ENCODE assay signal across 10 cellular contexts in the genomic region with DNA sequence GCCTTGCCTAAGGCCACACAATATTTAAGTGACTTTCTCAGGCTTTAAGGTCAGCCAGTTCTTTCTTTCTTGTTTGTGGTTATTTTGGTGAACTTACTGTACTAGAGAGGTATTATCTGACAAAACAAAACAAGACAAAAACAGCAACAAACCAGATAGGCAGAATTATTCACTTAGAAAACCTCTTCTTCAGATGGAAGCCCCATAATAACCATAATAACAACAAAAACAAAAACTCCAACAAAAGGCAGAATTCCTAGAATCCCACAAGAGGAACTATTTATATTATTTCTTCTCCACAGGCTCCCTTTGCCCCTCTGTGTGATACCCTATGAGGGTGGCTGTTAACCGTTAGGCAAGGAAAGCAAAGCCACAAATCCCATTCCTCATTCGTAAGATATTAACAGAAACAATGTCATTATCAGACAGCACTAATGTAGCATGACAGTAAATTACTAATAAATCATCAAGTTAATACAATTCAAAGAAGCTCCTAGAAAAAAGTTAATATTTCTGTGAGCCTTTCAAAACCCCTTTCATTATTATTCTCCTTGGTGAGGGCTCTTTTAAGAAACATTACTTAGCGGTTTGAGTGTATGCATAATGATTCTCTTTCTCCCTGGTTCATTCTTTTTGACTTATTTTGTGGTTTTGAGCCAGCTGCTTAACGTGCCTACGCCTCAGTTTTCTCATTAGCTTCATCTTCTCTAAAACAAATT.
A peak's percentile ranks its signal among the peaks of the same experiment; 100 is the strongest.
DNase-seq lines count a peak whose midpoint lies in the region; ATAC-seq, FAIRE-seq and TF ChIP-seq lines count a peak whose summit lies in the region.
"Had no signal": no experiment of that assay in that cellular context is flagged by ENCODE, and none has a peak within 500 bp of the region (broad histone marks: within the 10 kb centered on the region; RNA-seq: fewer than 3 reads in every experiment).

No MANE protein-coding gene starts in this region.

- no peaks in the 10 kb centered on the region for H3K36me3 Mint-ChIP-seq in natural killer cell

- no peaks in the 10 kb centered on the region for H3K27me3 ChIP-seq in BE2C
- H3K27me3 ChIP-seq: upper lobe of left lung had no signal

- ATAC-seq in GM19043 (IDR thresholded peaks at IDR 0.05; ENCODE audit: low read depth, unreplicated experiment) (peak; percentile 83), HG02763 (IDR thresholded peaks at IDR 0.05; ENCODE audit: unreplicated experiment) (peak; percentile 73), HG03575 (IDR thresholded peaks at IDR 0.05; ENCODE audit: extremely low read depth, insufficient number of reproducible peaks, low FRiP score, unreplicated experiment) (peak; percentile 58), natural killer cell (no peak)

- no peaks in the 10 kb centered on the region for H3K27me3 Mint-ChIP-seq in natural killer cell (ENCODE audit: low read depth in 2 of 2)

- no peak for FAIRE-seq in HTR-8/SVneo (lab: Jason Lieb, UNC)

- peak overlapping the region; percentile 17 to 34 for H3K27ac Mint-ChIP-seq in natural killer cell

- intact Hi-C loops in natural killer cell (cut with micrococcal nuclease) = no loop called here

- H3K4me3 ChIP-seq in BE2C (ENCODE audit: low read depth, low read length) = no peak overlapping the region
- H3K4me3 ChIP-seq: upper lobe of left lung had no signal

- H3K4me1 ChIP-seq in BE2C = peaks cover 11% of the 10 kb centered on the region
- H3K4me1 ChIP-seq: upper lobe of left lung had no signal

- no peak for DNase-seq in natural killer cell
- no peak for DNase-seq in HTR-8/SVneo (ENCODE audit: insufficient read length, low spot score)
- DNase-seq in BE2C = no peak
- DNase-seq in Ammon's horn (ENCODE audit: low spot score) = no peak
- no peak for DNase-seq in ACHN
- DNase-seq: NCI-H774, upper lobe of left lung had no signal

- H3K4me1 Mint-ChIP-seq in natural killer cell = peaks cover 15 to 16% of the 10 kb centered on the region in 2 donors

- H3K36me3 ChIP-seq in BE2C = no peaks in the 10 kb centered on the region
- H3K36me3 ChIP-seq: upper lobe of left lung had no signal

- no peak for TF ChIP-seq CTCF in natural killer cell (IDR thresholded peaks at IDR 0.05)
- no peak for TF ChIP-seq CTCF in BE2C (IDR thresholded peaks at IDR 0.05; ENCODE audit: low read depth, low read length)

- in situ Hi-C loops in ACHN (cut with HindIII; ENCODE audit: low pct_ligation_motif_present, low pct_unique_long_range_greater_than_20kb, low sequenced_read_pairs) = no loop called here

- no peaks in the 10 kb centered on the region for H3K9me3 ChIP-seq in BE2C
- H3K9me3 ChIP-seq: upper lobe of left lung had no signal

- peak overlapping the region; percentile 10 for H3K4me3 Mint-ChIP-seq in natural killer cell

- no peaks in the 10 kb centered on the region for H3K9me3 Mint-ChIP-seq in natural killer cell

Comparison
In these comparisons a context has a peak if more than half of its experiments do, and no peak if none do; other contexts are left out.
1. ATAC-seq: peak in GM19043 (single experiment), HG02763 (single experiment) and HG03575 (single experiment); none in natural killer cell (0 of 3).